In genomic region chr1:30929944-30930525, GRCh38 we compare ENCODE assay signal across 15 cellular contexts. TPM values are rescaled to one million over a fixed set of nuclear protein-coding genes. Genes with fewer than 3 reads are reported as not detected.
DNase-seq lines count a peak whose midpoint lies in the region; ATAC-seq lines count a peak whose summit lies in the region.
"Had no signal": no experiment of that assay in that cellular context is flagged by ENCODE, and none has a peak within 500 bp of the region (broad histone marks: within the 10 kb centered on the region; RNA-seq: fewer than 3 reads in every experiment).

No MANE protein-coding gene starts in this region.

- H3K27ac Mint-ChIP-seq in activated CD4-positive, alpha-beta T cell treated with anti-CD3 and anti-CD28 coated beads for 36 hours = no peak overlapping the region

- no CpG with 5 or more reads among the region's 8 CpGs for WGBS in neuronal stem cell (ENCODE audit: extremely low coverage in 2 of 2, insufficient read length in 2 of 2, insufficient replicate concordance in 1 of 2), 2 donors

- no peak overlapping the region for H3K9ac ChIP-seq in neuronal stem cell (ENCODE audit: low read depth, low read length, poor library complexity)

- peaks cover 20% of the 10 kb centered on the region for H3K36me3 Mint-ChIP-seq in activated CD4-positive, alpha-beta T cell treated with anti-CD3 and anti-CD28 coated beads for 36 hours (ENCODE audit: low read depth)

- peaks cover 3% of the 10 kb centered on the region for H3K79me1 ChIP-seq in neuronal stem cell (ENCODE audit: low read depth, low read length)

- H3K4me1 ChIP-seq in neuronal stem cell (ENCODE audit: control insufficient read depth in 2 of 2, insufficient read depth in 1 of 2, low read depth in 1 of 2, low read length in 2 of 2) = peaks cover 0 to 5% of the 10 kb centered on the region in 2 donors
- H3K4me1 ChIP-seq: ascending aorta had no signal

- H2AK5ac ChIP-seq in neuronal stem cell (ENCODE audit: low read depth, low read length) = no peak overlapping the region

- no peak overlapping the region for H3K4ac ChIP-seq in neuronal stem cell (ENCODE audit: low read length)

- in situ Hi-C loops in SK-MEL-5 (cut with HindIII; ENCODE audit: low pct_unique_long_range_greater_than_20kb, low sequenced_read_pairs) = no loop called here

- H3K9me3 Mint-ChIP-seq in activated CD4-positive, alpha-beta T cell treated with anti-CD3 and anti-CD28 coated beads for 36 hours (ENCODE audit: low read depth) = no peaks in the 10 kb centered on the region
- H3K9me3 Mint-ChIP-seq: CD8-positive, alpha-beta memory T cell; dendritic cell treated with granulocyte-macrophage colony-stimulating factor and Interleukin-4, amounts not matched to agents 40 ng/mL and 50 ng/mL, for 4 days; neural crest cell had no signal

- H4K91ac ChIP-seq in neuronal stem cell (ENCODE audit: low read depth, low read length, poor library complexity) = no peak overlapping the region

- no peak overlapping the region for H3K18ac ChIP-seq in neuronal stem cell (ENCODE audit: low read length)

- no peak overlapping the region for H2BK120ac ChIP-seq in neuronal stem cell (ENCODE audit: low read depth, low read length)

- intact Hi-C loops in activated CD4-positive, alpha-beta T cell treated with anti-CD3 and anti-CD28 coated beads for 36 hours (cut with DNase I, micrococcal nuclease) = loop anchor here (1.0 to 5.0 kb wide), 5 partner anchors 128 to 213 kb away; no protein-coding TSS in a partner anchor

- no peaks in the 10 kb centered on the region for H3K4me1 Mint-ChIP-seq in activated CD4-positive, alpha-beta T cell treated with anti-CD3 and anti-CD28 coated beads for 36 hours

- H2BK15ac ChIP-seq in neuronal stem cell (ENCODE audit: low read length) = no peak overlapping the region

- no peak overlapping the region for H2BK5ac ChIP-seq in neuronal stem cell (ENCODE audit: low read length)

- CTCF ChIA-PET in activated CD4-positive, alpha-beta T cell treated with anti-CD3 and anti-CD28 coated beads for 36 hours (lab: Charles Lee) = interaction anchor here (0.5 to 8.0 kb wide), 8 partner anchors 10 to 139 kb away, joined by 3 to 70 read pairs (median 4); no protein-coding TSS in a partner anchor

- no peak overlapping the region for H3K23ac ChIP-seq in neuronal stem cell (ENCODE audit: low read depth, low read length, poor library complexity)

- H3K27me3 ChIP-seq in neuronal stem cell (ENCODE audit: control insufficient read depth in 3 of 3, insufficient read depth in 3 of 3, low read depth in 1 of 3, low read length in 3 of 3) = no peaks in the 10 kb centered on the region
- H3K27me3 ChIP-seq: ascending aorta, hepatocyte, sigmoid colon had no signal

- H3K36me3 ChIP-seq in neuronal stem cell (replicated peaks in 1 of 2; ENCODE audit: control insufficient read depth in 2 of 2, insufficient read depth in 2 of 2, low read length in 2 of 2) = peaks cover 22 to 46% of the 10 kb centered on the region in 2 donors

- no peak overlapping the region for H4K8ac ChIP-seq in neuronal stem cell (ENCODE audit: low read depth, low read length)

- H3K4me2 ChIP-seq in neuronal stem cell (ENCODE audit: insufficient read depth, low read length, poor library complexity, severe bottlenecking) = no peak overlapping the region
- H3K4me2 ChIP-seq: hepatocyte had no signal

- H3K4me3 Mint-ChIP-seq in activated CD4-positive, alpha-beta T cell treated with anti-CD3 and anti-CD28 coated beads for 36 hours = no peak overlapping the region
- H3K4me3 Mint-ChIP-seq: CD8-positive, alpha-beta memory T cell; dendritic cell treated with granulocyte-macrophage colony-stimulating factor and Interleukin-4, amounts not matched to agents 40 ng/mL and 50 ng/mL, for 4 days; neural crest cell had no signal

- peak; percentile 7 for ATAC-seq in activated CD4-positive, alpha-beta T cell treated with anti-CD3 and anti-CD28 coated beads for 36 hours
- no peak for ATAC-seq in GM18909 (IDR thresholded peaks at IDR 0.05; ENCODE audit: poor library complexity, unreplicated experiment)
- ATAC-seq in GM21619 (IDR thresholded peaks at IDR 0.05; ENCODE audit: unreplicated experiment) = no peak

- no peak overlapping the region for H3K14ac ChIP-seq in neuronal stem cell (ENCODE audit: low read length)

- peak overlapping the region; percentile 21 for H3K27ac ChIP-seq in neuronal stem cell (replicated peaks; ENCODE audit: low read length)
- H3K27ac ChIP-seq: ascending aorta, hepatocyte had no signal

- H3K4me3 ChIP-seq in neuronal stem cell (ENCODE audit: low read length in 2 of 2) = no peak overlapping the region
- H3K4me3 ChIP-seq: ascending aorta, hepatocyte, sigmoid colon had no signal

- H2BK12ac ChIP-seq in neuronal stem cell (ENCODE audit: low read length) = no peak overlapping the region

- no peak overlapping the region for H2AFZ ChIP-seq in neuronal stem cell (ENCODE audit: low read length)
- H2AFZ ChIP-seq: hepatocyte had no signal

- POLR2A ChIA-PET in activated CD4-positive, alpha-beta T cell treated with anti-CD3 and anti-CD28 coated beads for 36 hours (lab: Charles Lee) = no interaction called here

- DNase-seq in activated CD4-positive, alpha-beta T cell treated with anti-CD3 and anti-CD28 coated beads for 36 hours = no peak
- DNase-seq in activated CD4-positive, alpha-beta T cell treated with anti-CD3 and anti-CD28 coated beads for 48 hours = no peak
- DNase-seq in SK-MEL-5 (ENCODE audit: low read depth, low spot score) = peak; percentile 32
- peak; percentile 65 for DNase-seq in foreskin melanocyte
- DNase-seq in neuronal stem cell (ENCODE audit: low spot score) = no peak
- DNase-seq in amniotic stem cell (lab: John Stamatoyannopoulos, UW) = no peak
- DNase-seq: NCI-H187 treated with DMSO at 0.1 percent for 48 hours, sigmoid colon had no signal

- H3K9me3 ChIP-seq in neuronal stem cell (replicated peaks in 1 of 2; ENCODE audit: control insufficient read depth in 2 of 2, insufficient read depth in 1 of 2, low read depth in 1 of 2, low read length in 2 of 2) = no peaks in the 10 kb centered on the region
- H3K9me3 ChIP-seq: ascending aorta, sigmoid colon had no signal

- H3K27me3 Mint-ChIP-seq in activated CD4-positive, alpha-beta T cell treated with anti-CD3 and anti-CD28 coated beads for 36 hours = no peaks in the 10 kb centered on the region
- H3K27me3 Mint-ChIP-seq: CD8-positive, alpha-beta memory T cell; dendritic cell treated with granulocyte-macrophage colony-stimulating factor and Interleukin-4, amounts not matched to agents 40 ng/mL and 50 ng/mL, for 4 days had no signal

RNA-seq across cellular contexts. Expression of gene SDC3, which starts 21.5 kb away (rescaled TPM):
- total RNA-seq in activated CD4-positive, alpha-beta T cell treated with anti-CD3 and anti-CD28 coated beads for 36 hours = under 1 TPM; 0.18 to 0.37 TPM
- 73.0 and 75.0 TPM in 2 replicates for total RNA-seq in SK-MEL-5 (2014; rRNA removed; shearing (Covaris generic))
- 283 and 346 TPM in 2 replicates for polyA plus RNA-seq in SK-MEL-5 (2015; cell fraction: cytosol; rRNA removed)
- 109 and 114 TPM in 2 replicates for polyA plus RNA-seq in SK-MEL-5 (2015; cell fraction: nucleus; rRNA removed)
- 63.6 TPM for polyA plus RNA-seq in neuronal stem cell (2013, experiment 1 of 2)
- polyA plus RNA-seq in neuronal stem cell (2013, experiment 2 of 2) = 63.6 TPM
- polyA plus RNA-seq: CD8-positive, alpha-beta memory T cell had no signal

Comparison
In these comparisons a context has a peak if more than half of its experiments do, and no peak if none do; other contexts are left out.
1. DNase-seq: peak in SK-MEL-5 (single experiment) and foreskin melanocyte (single experiment); none in activated CD4-positive, alpha-beta T cell treated with anti-CD3 and anti-CD28 coated beads for 36 hours (single experiment), activated CD4-positive, alpha-beta T cell treated with anti-CD3 and anti-CD28 coated beads for 48 hours (single experiment), neuronal stem cell (single experiment) and amniotic stem cell (single experiment).
2. RNA of gene SDC3, which starts 21.5 kb away (total RNA-seq): 73.0 to 75.0 TPM in SK-MEL-5; 0.18 to 0.37 TPM in activated CD4-positive, alpha-beta T cell treated with anti-CD3 and anti-CD28 coated beads for 36 hours; every median in the first group is over 10 times any median in the second.